1 cellular context compared by ENCODE assay signal in genomic region chr14:25055998-25056687, GRCh38.
TF ChIP-seq lines count a peak whose summit lies in the region.

No MANE protein-coding gene starts in this region.

TF ChIP-seq in GM12878, 131 proteins besides CTCF, POLR2A, EP300 and RAD21:
- TF ChIP-seq MEF2B (IDR thresholded peaks at IDR 0.05; ENCODE audit: partially characterized antibody, poor library complexity, severe bottlenecking) (no peak), TCF7 (IDR thresholded peaks at IDR 0.05; ENCODE audit: borderline replicate concordance) (no peak), ZNF207 (IDR thresholded peaks at IDR 0.05; ENCODE audit: borderline replicate concordance) (no peak), RELB (IDR thresholded peaks at IDR 0.05; ENCODE audit: low read depth) (peak; percentile 47; the same call in 1 of the 2 replicates), IKZF2 (IDR thresholded peaks at IDR 0.05) (0 out of 4 replicates have a peak, but pooled peaks have one; percentile 10 to 12)
TF ChIP-seq in GM12878: peak in this region for 2.
